ENCODE assay signal across 9 cellular contexts in the genomic region with DNA sequence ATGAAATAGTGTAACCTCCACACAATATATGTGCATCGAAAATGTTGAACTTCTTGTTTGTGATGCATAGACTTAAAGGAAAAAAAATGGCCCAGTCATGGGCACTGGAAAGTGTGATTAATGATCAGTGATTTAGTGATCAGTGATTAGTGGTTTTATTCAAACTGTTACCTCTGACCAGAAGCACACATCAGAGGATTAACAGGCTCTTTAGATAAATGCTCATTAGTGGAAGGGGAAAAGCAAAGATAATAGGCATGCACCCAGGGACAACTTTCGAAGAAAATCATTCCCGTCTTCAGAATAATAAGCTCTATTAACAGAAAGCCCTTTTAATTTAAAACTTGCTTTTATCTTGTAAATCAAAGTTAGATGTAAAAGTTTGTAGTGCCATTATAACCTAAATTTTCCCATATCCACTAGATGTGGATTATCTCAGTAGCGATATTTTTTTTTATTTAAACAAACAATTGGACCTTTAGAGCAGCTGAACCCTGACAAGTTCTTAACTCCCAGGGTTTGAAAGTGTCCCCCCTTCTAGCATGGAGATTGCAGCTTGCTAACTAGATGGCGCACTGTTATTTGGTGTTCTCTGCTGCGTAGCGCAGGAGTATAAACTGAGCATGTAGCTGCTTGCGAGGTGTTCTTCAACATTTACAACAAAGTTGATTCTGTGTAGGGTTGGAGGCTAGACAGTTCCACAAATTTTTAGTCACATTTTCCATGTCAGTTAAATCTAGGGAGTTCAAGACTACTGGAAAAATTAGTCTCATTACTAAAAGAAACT. TPM values are rescaled to one million over a fixed set of nuclear protein-coding genes. Genes with fewer than 3 reads are reported as not detected.
DNase-seq lines count a peak whose midpoint lies in the region; ATAC-seq and FAIRE-seq lines count a peak whose summit lies in the region.
"Had no signal": no experiment of that assay in that cellular context is flagged by ENCODE, and none has a peak within 500 bp of the region (broad histone marks: within the 10 kb centered on the region; RNA-seq: fewer than 3 reads in every experiment).

A gene with protein sequence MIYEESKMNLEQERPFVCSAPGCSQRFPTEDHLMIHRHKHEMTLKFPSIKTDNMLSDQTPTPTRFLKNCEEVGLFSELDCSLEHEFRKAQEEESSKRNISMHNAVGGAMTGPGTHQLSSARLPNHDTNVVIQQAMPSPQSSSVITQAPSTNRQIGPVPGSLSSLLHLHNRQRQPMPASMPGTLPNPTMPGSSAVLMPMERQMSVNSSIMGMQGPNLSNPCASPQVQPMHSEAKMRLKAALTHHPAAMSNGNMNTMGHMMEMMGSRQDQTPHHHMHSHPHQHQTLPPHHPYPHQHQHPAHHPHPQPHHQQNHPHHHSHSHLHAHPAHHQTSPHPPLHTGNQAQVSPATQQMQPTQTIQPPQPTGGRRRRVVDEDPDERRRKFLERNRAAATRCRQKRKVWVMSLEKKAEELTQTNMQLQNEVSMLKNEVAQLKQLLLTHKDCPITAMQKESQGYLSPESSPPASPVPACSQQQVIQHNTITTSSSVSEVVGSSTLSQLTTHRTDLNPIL (plus strand): TSS at position 643 of the 787 bp plus-strand sequence. CDS start 397 bp downstream, outside the sequence.

- intact Hi-C loops in cardiac septum (cut with DNase I) (loop anchor here (5.0 kb wide), 2 partner anchors 210 to 440 kb away; no protein-coding TSS in a partner anchor), left cardiac atrium (cut with DNase I) (loop anchor here in 1 of 2 donors (10.0 kb wide), 1 partner anchor 123 kb away; no protein-coding TSS in a partner anchor)

- H3K9me3 Mint-ChIP-seq in memory B cell = no peaks in the 10 kb centered on the region

- H3K4me1 Mint-ChIP-seq in memory B cell = peaks cover 25% of the 10 kb centered on the region

- H3K27me3 Mint-ChIP-seq in memory B cell = peaks cover 28% of the 10 kb centered on the region

- peak; percentile 75 for FAIRE-seq in urothelium cell line (lab: Jason Lieb, UNC)
- FAIRE-seq: HTR-8/SVneo had no signal

- ATAC-seq in left cardiac atrium = no peak
- ATAC-seq in memory B cell (ENCODE audit: low read depth) = no peak

- H3K36me3 Mint-ChIP-seq in memory B cell = no peaks in the 10 kb centered on the region

- DNase-seq in cardiac septum (ENCODE audit: low spot score) (no peak), left cardiac atrium (no peak), astrocyte of the hippocampus (ENCODE audit: low read depth, low spot score) (peak; percentile 70), memory B cell (ENCODE audit: low spot score in 2 of 2) (no peak), urothelium cell line (ENCODE audit: low spot score) (no peak), NCI-H187 treated with DMSO at 0.1 percent for 48 hours (lab: John Stamatoyannopoulos, UW) (no peak), T-helper 9 cell (no peak), NCI-H2196 (lab: John Stamatoyannopoulos, UW; ENCODE audit: unreplicated experiment) (no peak)

- no peak within 1 kb of the TSS for H3K27ac Mint-ChIP-seq in memory B cell

- peak within 1 kb of the TSS; percentile 24 for H3K4me3 Mint-ChIP-seq in memory B cell

RNA-seq across cellular contexts. Expression of the gene that starts here (rescaled TPM):
- total RNA-seq in cardiac septum (43.1 TPM), left cardiac atrium (10 to 100 TPM in 1 of 2 donors, 1 to 10 TPM in 1; 7.7 to 11.6 TPM)
